In the genomic region with DNA sequence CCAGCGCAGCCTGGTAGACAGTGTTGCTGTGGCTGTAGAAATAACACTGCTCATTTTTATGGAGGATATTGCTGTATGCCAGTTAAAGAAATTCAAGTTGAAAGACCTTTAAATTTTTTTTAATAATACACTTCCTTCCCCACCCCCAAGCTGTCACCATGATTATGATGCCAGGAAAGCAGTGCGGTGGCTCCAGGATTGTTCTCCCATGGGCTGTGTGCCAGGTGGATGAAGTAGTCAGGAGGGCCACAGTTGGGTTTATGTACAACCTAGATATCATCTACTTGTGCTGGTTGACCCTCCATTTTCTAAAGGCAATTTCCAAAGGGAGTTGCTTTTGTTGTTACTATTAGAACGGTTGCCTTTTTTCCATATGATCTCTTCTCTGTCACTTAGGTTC, we compare ENCODE assay signal across 12 cellular contexts.
DNase-seq lines count a peak whose midpoint lies in the region; FAIRE-seq and TF ChIP-seq lines count a peak whose summit lies in the region.
"Had no signal": no experiment of that assay in that cellular context is flagged by ENCODE, and none has a peak within 500 bp of the region (broad histone marks: within the 10 kb centered on the region; RNA-seq: fewer than 3 reads in every experiment).

No MANE protein-coding gene starts in this region.

- peaks cover under 1% of the 10 kb centered on the region; the same call in 1 of the 2 replicates for H3K4me1 ChIP-seq in GM23248 (ENCODE audit: insufficient read depth)

- H3K79me2 ChIP-seq in GM23248 (ENCODE audit: insufficient read depth): peaks cover 74% of the 10 kb centered on the region

- no peak overlapping the region for H3K4me3 ChIP-seq in GM23248
- H3K4me3 ChIP-seq: MG63 had no signal

- no peak for TF ChIP-seq CTCF in 22Rv1 (IDR thresholded peaks at IDR 0.05)

- no peaks in the 10 kb centered on the region for H3K27me3 ChIP-seq in GM23248 (replicated peaks; ENCODE audit: insufficient read depth)
- H3K27me3 ChIP-seq: MG63 had no signal

- in situ Hi-C loops in GM23248 (cut with MboI): no loop called here

- H4K20me1 ChIP-seq in GM23248 (ENCODE audit: insufficient read depth): no peaks in the 10 kb centered on the region

- no peak for TF ChIP-seq POLR2A in H54 (IDR thresholded peaks at IDR 0.05; ENCODE audit: low read depth, low read length)

- H2AFZ ChIP-seq in GM23248: no peak overlapping the region

- H3K36me3 ChIP-seq in GM23248 (ENCODE audit: low read depth): no peaks in the 10 kb centered on the region
- H3K36me3 ChIP-seq: MG63 had no signal

- no peaks in the 10 kb centered on the region for H3K9me3 ChIP-seq in GM23248 (ENCODE audit: low read depth)
- H3K9me3 ChIP-seq: MG63 had no signal

- H3F3A ChIP-seq in GM23248 (ENCODE audit: insufficient read depth): no peaks in the 10 kb centered on the region

- peak; percentile 45 for DNase-seq in COR-L47 (lab: John Stamatoyannopoulos, UW)
- DNase-seq in SHP77 (lab: John Stamatoyannopoulos, UW): peak; percentile 55 to 67
- peak; percentile 64 for DNase-seq in kidney tubule cell (ENCODE audit: low spot score)
- DNase-seq in SKM-1 treated with dmso at 0.1 percent for 144 hours (lab: John Stamatoyannopoulos, UW; ENCODE audit: unreplicated experiment): no peak
- DNase-seq in COLO829 (ENCODE audit: low spot score): no peak
- DNase-seq in H54 (ENCODE audit: insufficient read length, low spot score): no peak
- no peak for DNase-seq in GM23248
- DNase-seq: amygdala; CD4-positive, CD25-positive, alpha-beta regulatory T cell; MG63; stimulated activated naive CD8-positive, alpha-beta T cell treated with anti-CD3 and anti-CD28 coated beads, Interleukin-15, Interleukin-2, amounts not matched to agents 100 U/mL and 50 U/mL, for 24 hours had no signal

- peak overlapping the region; percentile 19; the same call in 1 of the 2 replicates for H3K27ac ChIP-seq in 22Rv1
- no peak overlapping the region for H3K27ac ChIP-seq in GM23248

- H3K9me2 ChIP-seq in GM23248 (ENCODE audit: insufficient read depth): no peaks in the 10 kb centered on the region

- H3K9ac ChIP-seq in GM23248: no peak overlapping the region

- no peak for FAIRE-seq in H54 (lab: Jason Lieb, UNC)

- no peak overlapping the region for H3K4me2 ChIP-seq in GM23248 (ENCODE audit: unreplicated experiment)

- WGBS in GM23248 (ENCODE audit: low coverage in 1 of 2, low lambda C conversion rate in 2 of 2, missing lambda C conversion rate in 2 of 2), 2 experiments: 97 to 99% methylated on average over 3 of the region's 3 CpGs

Comparison
In these comparisons a context has a peak if more than half of its experiments do, and no peak if none do; other contexts are left out.
1. DNase-seq: peak in COR-L47 (single experiment), SHP77 (2 of 2) and kidney tubule cell (single experiment); none in SKM-1 treated with dmso at 0.1 percent for 144 hours (single experiment), COLO829 (single experiment), H54 (single experiment) and GM23248 (single experiment).